1 cellular context compared by ENCODE assay signal in the genomic region with DNA sequence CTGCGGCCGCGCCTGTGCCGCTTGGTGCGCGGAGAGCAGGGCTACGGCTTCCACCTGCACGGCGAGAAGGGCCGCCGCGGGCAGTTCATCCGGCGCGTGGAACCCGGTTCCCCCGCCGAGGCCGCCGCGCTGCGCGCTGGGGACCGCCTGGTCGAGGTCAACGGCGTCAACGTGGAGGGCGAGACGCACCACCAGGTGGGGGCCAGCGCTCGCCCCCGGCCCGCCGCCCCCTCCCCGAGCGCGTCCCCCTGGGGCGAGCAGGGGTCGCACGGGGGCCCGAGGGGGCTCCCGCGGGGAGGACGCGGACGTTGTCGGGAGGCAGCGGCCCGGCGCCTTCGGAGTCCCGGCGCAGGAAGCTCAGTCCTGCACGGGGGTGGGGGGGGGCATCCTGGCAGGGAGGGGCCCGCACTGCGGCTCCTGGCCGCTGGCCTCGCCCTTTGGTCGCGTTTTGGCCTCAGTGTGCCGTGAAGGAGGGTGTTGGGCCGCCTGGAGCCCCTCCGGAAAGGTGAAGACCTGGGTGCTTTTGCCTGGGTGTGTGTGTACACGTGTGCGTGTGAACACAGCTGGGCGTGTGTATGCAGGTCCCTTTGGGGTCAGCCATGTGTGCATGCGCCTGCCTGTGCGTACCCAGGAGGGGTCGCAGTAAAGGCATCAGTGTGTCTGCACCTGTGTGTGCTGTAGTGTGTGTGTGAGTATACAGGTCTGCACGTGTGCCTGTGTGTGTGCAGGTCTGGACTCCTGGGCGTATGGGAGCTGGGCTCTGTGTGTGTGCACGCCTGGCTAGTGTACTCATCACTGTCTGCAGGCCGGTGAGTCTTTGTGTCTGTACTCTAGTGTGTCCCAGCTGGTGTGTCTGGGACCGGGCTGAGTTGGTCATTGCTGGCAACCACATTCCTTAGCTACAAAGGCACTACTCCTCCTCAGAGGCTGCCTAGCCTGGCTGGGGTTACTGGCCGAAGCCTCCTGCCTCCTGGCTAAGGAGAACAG.
A peak's percentile ranks its signal among the peaks of the same experiment; 100 is the strongest.
TF ChIP-seq lines count a peak whose summit lies in the region.

No MANE protein-coding gene starts in this region.

TF ChIP-seq in K562, 482 proteins besides CTCF, POLR2A, EP300 and RAD21 (continued from another document and continues in another):
- no peak for TF ChIP-seq ZC3H11A (IDR thresholded peaks at IDR 0.05; ENCODE audit: low read depth, low read length)
- TF ChIP-seq HDGF (IDR thresholded peaks at IDR 0.05): 0 out of 2 replicates have a peak, but pooled peaks have one; percentile 60
- no peak for TF ChIP-seq RBM17 (IDR thresholded peaks at IDR 0.05; ENCODE audit: borderline replicate concordance, low read depth, low read length)
- no peak for TF ChIP-seq HCFC1 (IDR thresholded peaks at IDR 0.05; ENCODE audit: low read depth, low read length)
- TF ChIP-seq PTTG1 (tag; IDR thresholded peaks at IDR 0.05; ENCODE audit: low read depth): no peak
- peak; percentile 8 for TF ChIP-seq CCNT2 (IDR thresholded peaks at IDR 0.05; ENCODE audit: borderline replicate concordance, extremely low read depth, insufficient read length, low read depth, low read length)
- 0 out of 2 replicates have a peak, but pooled peaks have one; percentile 24 for TF ChIP-seq DPF2 (IDR thresholded peaks at IDR 0.05)
- TF ChIP-seq, protein P1, sequence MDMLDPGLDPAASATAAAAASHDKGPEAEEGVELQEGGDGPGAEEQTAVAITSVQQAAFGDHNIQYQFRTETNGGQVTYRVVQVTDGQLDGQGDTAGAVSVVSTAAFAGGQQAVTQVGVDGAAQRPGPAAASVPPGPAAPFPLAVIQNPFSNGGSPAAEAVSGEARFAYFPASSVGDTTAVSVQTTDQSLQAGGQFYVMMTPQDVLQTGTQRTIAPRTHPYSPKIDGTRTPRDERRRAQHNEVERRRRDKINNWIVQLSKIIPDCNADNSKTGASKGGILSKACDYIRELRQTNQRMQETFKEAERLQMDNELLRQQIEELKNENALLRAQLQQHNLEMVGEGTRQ (CRISPR knock-in tag; IDR thresholded peaks at IDR 0.05): no peak
- TF ChIP-seq MYC (IDR thresholded peaks at IDR 0.05; ENCODE audit: low read depth, low read length): peak; percentile 34
- TF ChIP-seq MYC (CRISPR knock-in tag; IDR thresholded peaks at IDR 0.05; ENCODE audit: borderline replicate concordance, low read depth): no peak
- TF ChIP-seq POLR2G (IDR thresholded peaks at IDR 0.05; ENCODE audit: low read depth, low read length): peak; percentile 47; the same call in 1 of the 2 replicates
- TF ChIP-seq, protein P2, sequence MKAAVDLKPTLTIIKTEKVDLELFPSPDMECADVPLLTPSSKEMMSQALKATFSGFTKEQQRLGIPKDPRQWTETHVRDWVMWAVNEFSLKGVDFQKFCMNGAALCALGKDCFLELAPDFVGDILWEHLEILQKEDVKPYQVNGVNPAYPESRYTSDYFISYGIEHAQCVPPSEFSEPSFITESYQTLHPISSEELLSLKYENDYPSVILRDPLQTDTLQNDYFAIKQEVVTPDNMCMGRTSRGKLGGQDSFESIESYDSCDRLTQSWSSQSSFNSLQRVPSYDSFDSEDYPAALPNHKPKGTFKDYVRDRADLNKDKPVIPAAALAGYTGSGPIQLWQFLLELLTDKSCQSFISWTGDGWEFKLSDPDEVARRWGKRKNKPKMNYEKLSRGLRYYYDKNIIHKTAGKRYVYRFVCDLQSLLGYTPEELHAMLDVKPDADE (conservative IDR thresholded peaks at IDR 0.05; ENCODE audit: control insufficient read depth, low read depth, low read length): peak; percentile 10; the same call in 1 of the 2 replicates
- TF ChIP-seq ERF (CRISPR knock-in tag; IDR thresholded peaks at IDR 0.05): no peak
- TF ChIP-seq SMARCA5 (IDR thresholded peaks at IDR 0.05): 0 out of 2 replicates have a peak, but pooled peaks have one; percentile 20
- TF ChIP-seq THRAP3 (IDR thresholded peaks at IDR 0.05; ENCODE audit: borderline replicate concordance): no peak
- TF ChIP-seq ZKSCAN1 (IDR thresholded peaks at IDR 0.05; ENCODE audit: low read depth, low read length): no peak
- no peak for TF ChIP-seq SPI1 (IDR thresholded peaks at IDR 0.05; ENCODE audit: borderline replicate concordance, low read depth, low read length)
- TF ChIP-seq, protein P3, sequence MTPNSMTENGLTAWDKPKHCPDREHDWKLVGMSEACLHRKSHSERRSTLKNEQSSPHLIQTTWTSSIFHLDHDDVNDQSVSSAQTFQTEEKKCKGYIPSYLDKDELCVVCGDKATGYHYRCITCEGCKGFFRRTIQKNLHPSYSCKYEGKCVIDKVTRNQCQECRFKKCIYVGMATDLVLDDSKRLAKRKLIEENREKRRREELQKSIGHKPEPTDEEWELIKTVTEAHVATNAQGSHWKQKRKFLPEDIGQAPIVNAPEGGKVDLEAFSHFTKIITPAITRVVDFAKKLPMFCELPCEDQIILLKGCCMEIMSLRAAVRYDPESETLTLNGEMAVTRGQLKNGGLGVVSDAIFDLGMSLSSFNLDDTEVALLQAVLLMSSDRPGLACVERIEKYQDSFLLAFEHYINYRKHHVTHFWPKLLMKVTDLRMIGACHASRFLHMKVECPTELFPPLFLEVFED (CRISPR knock-in tag; conservative IDR thresholded peaks at IDR 0.05): no peak
- TF ChIP-seq CBFA2T2 (conservative IDR thresholded peaks at IDR 0.05): no peak
- TF ChIP-seq CTBP1 (IDR thresholded peaks at IDR 0.05; ENCODE audit: borderline replicate concordance): peak; percentile 21; the same call in 1 of the 2 replicates
- TF ChIP-seq, protein P4, sequence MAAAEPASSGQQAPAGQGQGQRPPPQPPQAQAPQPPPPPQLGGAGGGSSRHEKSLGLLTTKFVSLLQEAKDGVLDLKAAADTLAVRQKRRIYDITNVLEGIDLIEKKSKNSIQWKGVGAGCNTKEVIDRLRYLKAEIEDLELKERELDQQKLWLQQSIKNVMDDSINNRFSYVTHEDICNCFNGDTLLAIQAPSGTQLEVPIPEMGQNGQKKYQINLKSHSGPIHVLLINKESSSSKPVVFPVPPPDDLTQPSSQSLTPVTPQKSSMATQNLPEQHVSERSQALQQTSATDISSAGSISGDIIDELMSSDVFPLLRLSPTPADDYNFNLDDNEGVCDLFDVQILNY (CRISPR knock-in tag; IDR thresholded peaks at IDR 0.05): no peak
- no peak for TF ChIP-seq SP2 (IDR thresholded peaks at IDR 0.05; ENCODE audit: extremely low read depth, low read depth, low read length, poor library complexity, severe bottlenecking)
- no peak for TF ChIP-seq TAF15 (IDR thresholded peaks at IDR 0.05; ENCODE audit: low read depth, low read length)
- TF ChIP-seq KDM1A (IDR thresholded peaks at IDR 0.05): peak in 1 of 2 experiments; percentile 100; a peak in 2 of 4 replicates
- TF ChIP-seq ZBTB7A (IDR thresholded peaks at IDR 0.05; ENCODE audit: borderline replicate concordance, control insufficient read depth, low read depth, low read length): peak; percentile 74; the same call in 1 of the 2 replicates
- no peak for TF ChIP-seq ZNF354B (CRISPR knock-in tag; IDR thresholded peaks at IDR 0.05)
- TF ChIP-seq, protein P5, sequence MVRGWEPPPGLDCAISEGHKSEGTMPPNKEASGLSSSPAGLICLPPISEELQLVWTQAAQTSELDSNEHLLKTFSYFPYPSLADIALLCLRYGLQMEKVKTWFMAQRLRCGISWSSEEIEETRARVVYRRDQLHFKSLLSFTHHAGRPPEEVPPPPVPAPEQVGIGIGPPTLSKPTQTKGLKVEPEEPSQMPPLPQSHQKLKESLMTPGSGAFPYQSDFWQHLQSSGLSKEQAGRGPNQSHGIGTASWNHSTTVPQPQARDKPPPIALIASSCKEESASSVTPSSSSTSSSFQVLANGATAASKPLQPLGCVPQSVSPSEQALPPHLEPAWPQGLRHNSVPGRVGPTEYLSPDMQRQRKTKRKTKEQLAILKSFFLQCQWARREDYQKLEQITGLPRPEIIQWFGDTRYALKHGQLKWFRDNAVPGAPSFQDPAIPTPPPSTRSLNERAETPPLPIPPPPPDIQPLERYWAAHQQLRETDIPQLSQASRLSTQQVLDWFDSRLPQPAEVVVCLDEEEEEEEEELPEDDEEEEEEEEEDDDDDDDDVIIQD (CRISPR knock-in tag; IDR thresholded peaks at IDR 0.05): no peak
- no peak for TF ChIP-seq HMG20A (CRISPR knock-in tag; conservative IDR thresholded peaks at IDR 0.05)
- peak; percentile 44; the same call in 1 of the 2 replicates for TF ChIP-seq PHF8 (IDR thresholded peaks at IDR 0.05; ENCODE audit: borderline replicate concordance, low read length)
- no peak for TF ChIP-seq RB1 (IDR thresholded peaks at IDR 0.05; ENCODE audit: low read depth)
- TF ChIP-seq, protein P6, sequence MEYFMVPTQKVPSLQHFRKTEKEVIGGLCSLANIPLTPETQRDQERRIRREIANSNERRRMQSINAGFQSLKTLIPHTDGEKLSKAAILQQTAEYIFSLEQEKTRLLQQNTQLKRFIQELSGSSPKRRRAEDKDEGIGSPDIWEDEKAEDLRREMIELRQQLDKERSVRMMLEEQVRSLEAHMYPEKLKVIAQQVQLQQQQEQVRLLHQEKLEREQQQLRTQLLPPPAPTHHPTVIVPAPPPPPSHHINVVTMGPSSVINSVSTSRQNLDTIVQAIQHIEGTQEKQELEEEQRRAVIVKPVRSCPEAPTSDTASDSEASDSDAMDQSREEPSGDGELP (CRISPR knock-in tag; IDR thresholded peaks at IDR 0.05; ENCODE audit: borderline replicate concordance): peak; percentile 60; the same call in 1 of the 2 replicates
- TF ChIP-seq JUN (IDR thresholded peaks at IDR 0.05; ENCODE audit: borderline replicate concordance, low read depth, low read length): no peak
- TF ChIP-seq JUN (CRISPR knock-in tag; IDR thresholded peaks at IDR 0.05; ENCODE audit: borderline replicate concordance): no peak
- TF ChIP-seq, protein P7, sequence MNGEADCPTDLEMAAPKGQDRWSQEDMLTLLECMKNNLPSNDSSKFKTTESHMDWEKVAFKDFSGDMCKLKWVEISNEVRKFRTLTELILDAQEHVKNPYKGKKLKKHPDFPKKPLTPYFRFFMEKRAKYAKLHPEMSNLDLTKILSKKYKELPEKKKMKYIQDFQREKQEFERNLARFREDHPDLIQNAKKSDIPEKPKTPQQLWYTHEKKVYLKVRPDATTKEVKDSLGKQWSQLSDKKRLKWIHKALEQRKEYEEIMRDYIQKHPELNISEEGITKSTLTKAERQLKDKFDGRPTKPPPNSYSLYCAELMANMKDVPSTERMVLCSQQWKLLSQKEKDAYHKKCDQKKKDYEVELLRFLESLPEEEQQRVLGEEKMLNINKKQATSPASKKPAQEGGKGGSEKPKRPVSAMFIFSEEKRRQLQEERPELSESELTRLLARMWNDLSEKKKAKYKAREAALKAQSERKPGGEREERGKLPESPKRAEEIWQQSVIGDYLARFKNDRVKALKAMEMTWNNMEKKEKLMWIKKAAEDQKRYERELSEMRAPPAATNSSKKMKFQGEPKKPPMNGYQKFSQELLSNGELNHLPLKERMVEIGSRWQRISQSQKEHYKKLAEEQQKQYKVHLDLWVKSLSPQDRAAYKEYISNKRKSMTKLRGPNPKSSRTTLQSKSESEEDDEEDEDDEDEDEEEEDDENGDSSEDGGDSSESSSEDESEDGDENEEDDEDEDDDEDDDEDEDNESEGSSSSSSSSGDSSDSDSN (IDR thresholded peaks at IDR 0.05; ENCODE audit: borderline replicate concordance in 1 of 2, low read depth in 2 of 2, low read length in 2 of 2): no peak
- TF ChIP-seq, protein P8, sequence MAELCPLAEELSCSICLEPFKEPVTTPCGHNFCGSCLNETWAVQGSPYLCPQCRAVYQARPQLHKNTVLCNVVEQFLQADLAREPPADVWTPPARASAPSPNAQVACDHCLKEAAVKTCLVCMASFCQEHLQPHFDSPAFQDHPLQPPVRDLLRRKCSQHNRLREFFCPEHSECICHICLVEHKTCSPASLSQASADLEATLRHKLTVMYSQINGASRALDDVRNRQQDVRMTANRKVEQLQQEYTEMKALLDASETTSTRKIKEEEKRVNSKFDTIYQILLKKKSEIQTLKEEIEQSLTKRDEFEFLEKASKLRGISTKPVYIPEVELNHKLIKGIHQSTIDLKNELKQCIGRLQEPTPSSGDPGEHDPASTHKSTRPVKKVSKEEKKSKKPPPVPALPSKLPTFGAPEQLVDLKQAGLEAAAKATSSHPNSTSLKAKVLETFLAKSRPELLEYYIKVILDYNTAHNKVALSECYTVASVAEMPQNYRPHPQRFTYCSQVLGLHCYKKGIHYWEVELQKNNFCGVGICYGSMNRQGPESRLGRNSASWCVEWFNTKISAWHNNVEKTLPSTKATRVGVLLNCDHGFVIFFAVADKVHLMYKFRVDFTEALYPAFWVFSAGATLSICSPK (IDR thresholded peaks at IDR 0.05; ENCODE audit: borderline replicate concordance): no peak
- no peak for TF ChIP-seq CAMTA2 (CRISPR knock-in tag; conservative IDR thresholded peaks at IDR 0.05)
- TF ChIP-seq ZNF561 (CRISPR knock-in tag; conservative IDR thresholded peaks at IDR 0.05): no peak
- TF ChIP-seq, protein P9, sequence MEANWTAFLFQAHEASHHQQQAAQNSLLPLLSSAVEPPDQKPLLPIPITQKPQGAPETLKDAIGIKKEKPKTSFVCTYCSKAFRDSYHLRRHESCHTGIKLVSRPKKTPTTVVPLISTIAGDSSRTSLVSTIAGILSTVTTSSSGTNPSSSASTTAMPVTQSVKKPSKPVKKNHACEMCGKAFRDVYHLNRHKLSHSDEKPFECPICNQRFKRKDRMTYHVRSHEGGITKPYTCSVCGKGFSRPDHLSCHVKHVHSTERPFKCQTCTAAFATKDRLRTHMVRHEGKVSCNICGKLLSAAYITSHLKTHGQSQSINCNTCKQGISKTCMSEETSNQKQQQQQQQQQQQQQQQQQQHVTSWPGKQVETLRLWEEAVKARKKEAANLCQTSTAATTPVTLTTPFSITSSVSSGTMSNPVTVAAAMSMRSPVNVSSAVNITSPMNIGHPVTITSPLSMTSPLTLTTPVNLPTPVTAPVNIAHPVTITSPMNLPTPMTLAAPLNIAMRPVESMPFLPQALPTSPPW (CRISPR knock-in tag; IDR thresholded peaks at IDR 0.05): peak; percentile 71
- no peak for TF ChIP-seq KLF16 (IDR thresholded peaks at IDR 0.05)
- TF ChIP-seq PRMT5 (CRISPR knock-in tag; IDR thresholded peaks at IDR 0.05): no peak
- TF ChIP-seq ZNF830 (CRISPR knock-in tag; IDR thresholded peaks at IDR 0.05): no peak
- TF ChIP-seq, protein P10, sequence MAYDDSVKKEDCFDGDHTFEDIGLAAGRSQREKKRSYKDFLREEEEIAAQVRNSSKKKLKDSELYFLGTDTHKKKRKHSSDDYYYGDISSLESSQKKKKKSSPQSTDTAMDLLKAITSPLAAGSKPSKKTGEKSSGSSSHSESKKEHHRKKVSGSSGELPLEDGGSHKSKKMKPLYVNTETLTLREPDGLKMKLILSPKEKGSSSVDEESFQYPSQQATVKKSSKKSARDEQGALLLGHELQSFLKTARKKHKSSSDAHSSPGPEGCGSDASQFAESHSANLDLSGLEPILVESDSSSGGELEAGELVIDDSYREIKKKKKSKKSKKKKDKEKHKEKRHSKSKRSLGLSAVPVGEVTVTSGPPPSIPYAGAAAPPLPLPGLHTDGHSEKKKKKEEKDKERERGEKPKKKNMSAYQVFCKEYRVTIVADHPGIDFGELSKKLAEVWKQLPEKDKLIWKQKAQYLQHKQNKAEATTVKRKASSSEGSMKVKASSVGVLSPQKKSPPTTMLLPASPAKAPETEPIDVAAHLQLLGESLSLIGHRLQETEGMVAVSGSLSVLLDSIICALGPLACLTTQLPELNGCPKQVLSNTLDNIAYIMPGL (CRISPR knock-in tag; IDR thresholded peaks at IDR 0.05): no peak
- TF ChIP-seq ZNF583 (CRISPR knock-in tag; IDR thresholded peaks at IDR 0.05): no peak
- TF ChIP-seq CSDE1 (IDR thresholded peaks at IDR 0.05): no peak
- TF ChIP-seq L3MBTL2 (IDR thresholded peaks at IDR 0.05): peak; percentile 50; the same call in 1 of the 2 replicates
- TF ChIP-seq ZNF699 (CRISPR knock-in tag; IDR thresholded peaks at IDR 0.05; ENCODE audit: insufficient replicate concordance): no peak
- TF ChIP-seq HNRNPLL (IDR thresholded peaks at IDR 0.05; ENCODE audit: low read depth, low read length, poor library complexity, severe bottlenecking): peak; percentile 4
- TF ChIP-seq ZNF431 (CRISPR knock-in tag; IDR thresholded peaks at IDR 0.05): no peak
- no peak for TF ChIP-seq ATF7 (IDR thresholded peaks at IDR 0.05)
- peak; percentile 54 for TF ChIP-seq RBBP5 (IDR thresholded peaks at IDR 0.05; ENCODE audit: borderline replicate concordance, insufficient read depth, low read length, poor library complexity, severe bottlenecking)
